In the genomic region with DNA sequence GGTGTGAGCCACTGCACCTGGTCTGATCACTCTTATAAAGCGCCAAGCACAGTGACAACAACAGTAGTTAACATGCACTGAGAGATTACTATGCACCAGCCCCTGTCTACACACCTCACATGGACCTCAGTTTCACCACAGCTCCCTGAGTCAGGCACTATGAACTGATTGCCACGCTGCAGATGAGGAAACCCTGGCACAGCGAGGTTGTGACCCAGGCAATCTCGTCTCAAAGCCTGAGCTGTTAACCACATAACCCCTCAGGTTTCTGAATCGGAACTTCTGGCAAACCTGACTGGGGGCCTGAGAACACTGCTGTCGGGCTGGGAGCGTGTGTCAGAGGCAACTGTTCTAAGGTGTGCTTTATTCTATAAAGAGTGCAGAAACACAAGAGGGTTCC, we compare ENCODE assay signal across 1 cellular context.
TF ChIP-seq lines count a peak whose summit lies in the region.

No MANE protein-coding gene starts in this region.

TF ChIP-seq in GM23338, 12 proteins besides CTCF, POLR2A, EP300 and RAD21 (continued from another document):
- TF ChIP-seq, protein P1, sequence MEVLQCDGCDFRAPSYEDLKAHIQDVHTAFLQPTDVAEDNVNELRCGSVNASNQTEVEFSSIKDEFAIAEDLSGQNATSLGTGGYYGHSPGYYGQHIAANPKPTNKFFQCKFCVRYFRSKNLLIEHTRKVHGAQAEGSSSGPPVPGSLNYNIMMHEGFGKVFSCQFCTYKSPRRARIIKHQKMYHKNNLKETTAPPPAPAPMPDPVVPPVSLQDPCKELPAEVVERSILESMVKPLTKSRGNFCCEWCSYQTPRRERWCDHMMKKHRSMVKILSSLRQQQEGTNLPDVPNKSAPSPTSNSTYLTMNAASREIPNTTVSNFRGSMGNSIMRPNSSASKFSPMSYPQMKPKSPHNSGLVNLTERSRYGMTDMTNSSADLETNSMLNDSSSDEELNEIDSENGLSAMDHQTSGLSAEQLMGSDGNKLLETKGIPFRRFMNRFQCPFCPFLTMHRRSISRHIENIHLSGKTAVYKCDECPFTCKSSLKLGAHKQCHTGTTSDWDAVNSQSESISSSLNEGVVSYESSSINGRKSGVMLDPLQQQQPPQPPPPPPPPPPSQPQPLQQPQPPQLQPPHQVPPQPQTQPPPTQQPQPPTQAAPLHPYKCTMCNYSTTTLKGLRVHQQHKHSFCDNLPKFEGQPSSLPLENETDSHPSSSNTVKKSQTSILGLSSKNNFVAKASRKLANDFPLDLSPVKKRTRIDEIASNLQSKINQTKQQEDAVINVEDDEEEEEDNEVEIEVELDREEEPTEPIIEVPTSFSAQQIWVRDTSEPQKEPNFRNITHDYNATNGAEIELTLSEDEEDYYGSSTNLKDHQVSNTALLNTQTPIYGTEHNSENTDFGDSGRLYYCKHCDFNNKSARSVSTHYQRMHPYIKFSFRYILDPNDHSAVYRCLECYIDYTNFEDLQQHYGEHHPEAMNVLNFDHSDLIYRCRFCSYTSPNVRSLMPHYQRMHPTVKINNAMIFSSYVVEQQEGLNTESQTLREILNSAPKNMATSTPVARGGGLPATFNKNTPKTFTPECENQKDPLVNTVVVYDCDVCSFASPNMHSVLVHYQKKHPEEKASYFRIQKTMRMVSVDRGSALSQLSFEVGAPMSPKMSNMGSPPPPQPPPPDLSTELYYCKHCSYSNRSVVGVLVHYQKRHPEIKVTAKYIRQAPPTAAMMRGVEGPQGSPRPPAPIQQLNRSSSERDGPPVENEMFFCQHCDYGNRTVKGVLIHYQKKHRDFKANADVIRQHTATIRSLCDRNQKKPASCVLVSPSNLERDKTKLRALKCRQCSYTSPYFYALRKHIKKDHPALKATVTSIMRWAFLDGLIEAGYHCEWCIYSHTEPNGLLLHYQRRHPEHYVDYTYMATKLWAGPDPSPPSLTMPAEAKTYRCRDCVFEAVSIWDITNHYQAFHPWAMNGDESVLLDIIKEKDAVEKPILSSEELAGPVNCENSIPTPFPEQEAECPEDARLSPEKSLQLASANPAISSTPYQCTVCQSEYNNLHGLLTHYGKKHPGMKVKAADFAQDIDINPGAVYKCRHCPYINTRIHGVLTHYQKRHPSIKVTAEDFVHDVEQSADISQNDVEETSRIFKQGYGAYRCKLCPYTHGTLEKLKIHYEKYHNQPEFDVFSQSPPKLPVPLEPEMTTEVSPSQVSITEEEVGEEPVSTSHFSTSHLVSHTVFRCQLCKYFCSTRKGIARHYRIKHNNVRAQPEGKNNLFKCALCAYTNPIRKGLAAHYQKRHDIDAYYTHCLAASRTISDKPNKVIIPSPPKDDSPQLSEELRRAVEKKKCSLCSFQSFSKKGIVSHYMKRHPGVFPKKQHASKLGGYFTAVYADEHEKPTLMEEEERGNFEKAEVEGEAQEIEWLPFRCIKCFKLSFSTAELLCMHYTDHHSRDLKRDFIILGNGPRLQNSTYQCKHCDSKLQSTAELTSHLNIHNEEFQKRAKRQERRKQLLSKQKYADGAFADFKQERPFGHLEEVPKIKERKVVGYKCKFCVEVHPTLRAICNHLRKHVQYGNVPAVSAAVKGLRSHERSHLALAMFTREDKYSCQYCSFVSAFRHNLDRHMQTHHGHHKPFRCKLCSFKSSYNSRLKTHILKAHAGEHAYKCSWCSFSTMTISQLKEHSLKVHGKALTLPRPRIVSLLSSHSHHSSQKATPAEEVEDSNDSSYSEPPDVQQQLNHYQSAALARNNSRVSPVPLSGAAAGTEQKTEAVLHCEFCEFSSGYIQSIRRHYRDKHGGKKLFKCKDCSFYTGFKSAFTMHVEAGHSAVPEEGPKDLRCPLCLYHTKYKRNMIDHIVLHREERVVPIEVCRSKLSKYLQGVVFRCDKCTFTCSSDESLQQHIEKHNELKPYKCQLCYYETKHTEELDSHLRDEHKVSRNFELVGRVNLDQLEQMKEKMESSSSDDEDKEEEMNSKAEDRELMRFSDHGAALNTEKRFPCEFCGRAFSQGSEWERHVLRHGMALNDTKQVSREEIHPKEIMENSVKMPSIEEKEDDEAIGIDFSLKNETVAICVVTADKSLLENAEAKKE (CRISPR knock-in tag; IDR thresholded peaks at IDR 0.05): no peak
